20 cellular contexts compared by ENCODE assay signal in genomic region chr2:23435250-23436035, GRCh38. TPM values are rescaled to one million over a fixed set of nuclear protein-coding genes. Genes with fewer than 3 reads are reported as not detected.
DNase-seq lines count a peak whose midpoint lies in the region; ATAC-seq and TF ChIP-seq lines count a peak whose summit lies in the region.
"Had no signal": no experiment of that assay in that cellular context is flagged by ENCODE, and none has a peak within 500 bp of the region (broad histone marks: within the 10 kb centered on the region; RNA-seq: fewer than 3 reads in every experiment).

No MANE protein-coding gene starts in this region.

- H3K27ac Mint-ChIP-seq in Caco-2 (ENCODE audit: unreplicated experiment) = peak overlapping the region; percentile 2
- peak overlapping the region in 1 of 2 donors; percentile 8 for H3K27ac Mint-ChIP-seq in stimulated activated naive CD8-positive, alpha-beta T cell treated with anti-CD3 and anti-CD28 coated beads, Interleukin-15, amount 100 ng/mL, for 72 hours
- H3K27ac Mint-ChIP-seq: activated CD4-positive, alpha-beta memory T cell treated with anti-CD3 and anti-CD28 coated beads for 36 hours had no signal

- BruUV-seq in Caco-2 (replicated peaks; lab: Mats Ljungman, UMichigan) = no TSS peak

- H3K27ac ChIP-seq in SK-N-MC = peak overlapping the region; percentile 44; the same call in 1 of the 2 replicates
- H3K27ac ChIP-seq: VCaP had no signal

- no peaks in the 10 kb centered on the region for H3K36me3 Mint-ChIP-seq in Caco-2 (ENCODE audit: insufficient read depth, unreplicated experiment)
- H3K36me3 Mint-ChIP-seq: activated CD4-positive, alpha-beta memory T cell treated with anti-CD3 and anti-CD28 coated beads for 36 hours had no signal

- no peak for TF ChIP-seq CTCF in Caco-2 (IDR thresholded peaks at IDR 0.05; ENCODE audit: insufficient read depth in 1 of 2, low read depth in 1 of 2, low read length in 1 of 2, severe bottlenecking in 1 of 2, unreplicated experiment in 1 of 2)

- H3K4me1 ChIP-seq in Caco-2 = no peaks in the 10 kb centered on the region

- no peak overlapping the region for H3K9ac ChIP-seq in SK-N-MC (ENCODE audit: insufficient read length)

- no peaks in the 10 kb centered on the region for H3K9me3 ChIP-seq in Caco-2
- peaks cover 5% of the 10 kb centered on the region; the same call in 1 of the 2 replicates for H3K9me3 ChIP-seq in SK-N-MC (ENCODE audit: low read depth, low read length)

- intact Hi-C loops in Caco-2 (cut with micrococcal nuclease; ENCODE audit: unreplicated experiment) = no loop called here

- no peak overlapping the region for H3K4me3 Mint-ChIP-seq in Caco-2 (ENCODE audit: unreplicated experiment)
- H3K4me3 Mint-ChIP-seq in stimulated activated naive CD8-positive, alpha-beta T cell treated with anti-CD3 and anti-CD28 coated beads, Interleukin-15, amount 100 ng/mL, for 72 hours = no peak overlapping the region
- H3K4me3 Mint-ChIP-seq: activated CD4-positive, alpha-beta memory T cell treated with anti-CD3 and anti-CD28 coated beads for 36 hours had no signal

- no peaks in the 10 kb centered on the region for H3K9me3 Mint-ChIP-seq in Caco-2 (ENCODE audit: unreplicated experiment)
- H3K9me3 Mint-ChIP-seq in stimulated activated naive CD8-positive, alpha-beta T cell treated with anti-CD3 and anti-CD28 coated beads, Interleukin-15, amount 100 ng/mL, for 72 hours = no peaks in the 10 kb centered on the region
- H3K9me3 Mint-ChIP-seq: activated CD4-positive, alpha-beta memory T cell treated with anti-CD3 and anti-CD28 coated beads for 36 hours had no signal

- H3K36me3 ChIP-seq in Caco-2 (ENCODE audit: control insufficient read depth, insufficient read depth, low read length) (no peaks in the 10 kb centered on the region), SK-N-MC (ENCODE audit: insufficient read depth, low read length) (no peaks in the 10 kb centered on the region)

- H3K4me3 ChIP-seq in Caco-2 (ENCODE audit: low read depth, low read length) (no peak overlapping the region), SK-N-MC (peak overlapping the region; percentile 4; the same call in 1 of the 2 replicates)

- H3K4me1 Mint-ChIP-seq in Caco-2 (ENCODE audit: low read depth, unreplicated experiment) = no peaks in the 10 kb centered on the region
- peaks cover 12% of the 10 kb centered on the region for H3K4me1 Mint-ChIP-seq in stimulated activated naive CD8-positive, alpha-beta T cell treated with anti-CD3 and anti-CD28 coated beads, Interleukin-15, amount 100 ng/mL, for 72 hours

- CTCF ChIA-PET in Caco-2 (lab: Charles Lee) = no interaction called here

- peaks cover 1% of the 10 kb centered on the region; the same call in 1 of the 2 replicates for H3K27me3 ChIP-seq in Caco-2 (replicated peaks; ENCODE audit: control insufficient read depth, insufficient read depth, low read length)

- POLR2A ChIA-PET in Caco-2 (lab: Charles Lee) = no interaction called here

- no peak for ATAC-seq in left lobe of liver
- no peak for ATAC-seq in HG03457 (IDR thresholded peaks at IDR 0.05; ENCODE audit: unreplicated experiment)
- no peak for ATAC-seq in stimulated activated naive CD8-positive, alpha-beta T cell treated with anti-CD3 and anti-CD28 coated beads, Interleukin-15, amount 100 ng/mL, for 72 hours

- DNase-seq in Caco-2 (peak in 1 of 2 experiments; percentile 32), SK-N-MC (ENCODE audit: low read depth, low spot score) (no peak), left lobe of liver (ENCODE audit: low spot score) (peak; percentile 7), renal cortical epithelial cell (ENCODE audit: low read depth) (peak; percentile 14), SIG-M5 treated with dmso at 0.1 percent for 504 hours (lab: John Stamatoyannopoulos, UW; ENCODE audit: unreplicated experiment) (no peak), hippocampal formation (lab: John Stamatoyannopoulos, UW) (no peak)
- DNase-seq in stimulated activated naive CD8-positive, alpha-beta T cell treated with anti-CD3 and anti-CD28 coated beads, Interleukin-15, amount 100 ng/mL, for 72 hours = no peak
- DNase-seq: activated naive CD4-positive, alpha-beta T cell treated with Interleukin-2 at 50 U/mL for 16 hours; activated T-cell treated with anti-CD3 and anti-CD28 coated beads, Interleukin-2, amount 50 U/mL, for 1 hour; amniotic stem cell; C1 segment of cervical spinal cord; cortex of kidney; MM.1S; NCI-H1417 treated with DMSO at 0.1 percent for 48 hours; NCI-H2171 treated with DMSO at 0.1 percent for 48 hours; NCI-H526; occipital lobe had no signal

- peaks cover 12% of the 10 kb centered on the region for H3K27me3 Mint-ChIP-seq in Caco-2 (ENCODE audit: insufficient read depth, unreplicated experiment)
- H3K27me3 Mint-ChIP-seq in stimulated activated naive CD8-positive, alpha-beta T cell treated with anti-CD3 and anti-CD28 coated beads, Interleukin-15, amount 100 ng/mL, for 72 hours = peaks cover 56% of the 10 kb centered on the region

RNA-seq across cellular contexts. Expression of gene KLHL29, which starts 50.5 kb away (rescaled TPM):
- total RNA-seq in Caco-2 (2022) = 0.61 and 0.81 TPM in 2 replicates
- 2.3 TPM for total RNA-seq in left lobe of liver
- total RNA-seq in renal cortical epithelial cell = 4.0 and 12.2 TPM in 2 replicates

Comparison
In these comparisons a context has a peak if more than half of its experiments do, and no peak if none do; other contexts are left out.
1. DNase-seq: peak in left lobe of liver (single experiment) and renal cortical epithelial cell (single experiment); none in SK-N-MC (single experiment), SIG-M5 treated with dmso at 0.1 percent for 504 hours (single experiment), hippocampal formation (0 of 2) and stimulated activated naive CD8-positive, alpha-beta T cell treated with anti-CD3 and anti-CD28 coated beads, Interleukin-15, amount 100 ng/mL, for 72 hours (0 of 2).